Comparison of ENCODE assay signal across 20 cellular contexts in genomic region chr20:48209102-48209501, GRCh38.
"Had no signal": no experiment of that assay in that cellular context is flagged by ENCODE, and none has a peak within 500 bp of the region (broad histone marks: within the 10 kb centered on the region; RNA-seq: fewer than 3 reads in every experiment).

No MANE protein-coding gene starts in this region.

- H3K4me1 Mint-ChIP-seq: stimulated activated effector memory CD8-positive, alpha-beta T cell treated with anti-CD3 and anti-CD28 coated beads, Interleukin-12 subunit alpha, Interleukin-12 subunit beta, amount 100 ng/mL, for 72 hours had no signal

- H3K36me3 ChIP-seq: adrenal gland, esophagus squamous epithelium, neural progenitor cell, ovary, stomach had no signal

- DNase-seq: activated CD4-positive, alpha-beta T cell treated with anti-CD3 and anti-CD28 coated beads, Interleukin-2, amount 50 U/mL, for 4 hours; activated gamma-delta T cell; adrenal gland; effector memory CD4-positive, alpha-beta T cell; esophagus squamous epithelium; hypothalamus; islet precursor cell; mammary epithelial cell; ovary; psoas muscle; stimulated activated CD4-positive, alpha-beta T cell treated with anti-CD3 and anti-CD28 coated beads, Interleukin-4, amount 100 ng/mL, for 24 hours; stomach; T-helper 2 cell had no signal

- H3K27ac Mint-ChIP-seq: activated naive CD4-positive, alpha-beta T cell treated with anti-CD3 and anti-CD28 coated beads, Interleukin-2, amount 50 U/mL, for 72 hours; dendritic cell treated with granulocyte-macrophage colony-stimulating factor and Interleukin-4, amounts not matched to agents 40 ng/mL and 50 ng/mL, for 4 days; neural progenitor cell; stimulated activated effector memory CD8-positive, alpha-beta T cell treated with anti-CD3 and anti-CD28 coated beads, Interleukin-12 subunit alpha, Interleukin-12 subunit beta, amount 100 ng/mL, for 72 hours; type B pancreatic cell had no signal

- H3K4me3 Mint-ChIP-seq: dendritic cell treated with granulocyte-macrophage colony-stimulating factor and Interleukin-4, amounts not matched to agents 40 ng/mL and 50 ng/mL, for 4 days; neural progenitor cell; stimulated activated effector memory CD8-positive, alpha-beta T cell treated with anti-CD3 and anti-CD28 coated beads, Interleukin-12 subunit alpha, Interleukin-12 subunit beta, amount 100 ng/mL, for 72 hours; type B pancreatic cell had no signal

- H3K9ac ChIP-seq: neural progenitor cell had no signal

- H3K4me2 ChIP-seq: neural progenitor cell had no signal

- H3K36me3 Mint-ChIP-seq: activated naive CD4-positive, alpha-beta T cell treated with anti-CD3 and anti-CD28 coated beads, Interleukin-2, amount 50 U/mL, for 72 hours; neural progenitor cell; stimulated activated effector memory CD8-positive, alpha-beta T cell treated with anti-CD3 and anti-CD28 coated beads, Interleukin-12 subunit alpha, Interleukin-12 subunit beta, amount 100 ng/mL, for 72 hours; type B pancreatic cell had no signal

- H3K27ac ChIP-seq: adrenal gland, esophagus squamous epithelium, neural progenitor cell, ovary, psoas muscle, stomach had no signal

- H3K4me1 ChIP-seq: adrenal gland, psoas muscle, stomach had no signal

- H3K27me3 Mint-ChIP-seq: dendritic cell treated with granulocyte-macrophage colony-stimulating factor and Interleukin-4, amounts not matched to agents 40 ng/mL and 50 ng/mL, for 4 days had no signal

- H3K9me3 ChIP-seq: adrenal gland, esophagus squamous epithelium, ovary, psoas muscle, stomach had no signal

- H3K27me3 ChIP-seq: adrenal gland, esophagus squamous epithelium, neural progenitor cell, ovary had no signal

- ATAC-seq: activated naive CD4-positive, alpha-beta T cell treated with anti-CD3 and anti-CD28 coated beads, Interleukin-2, amount 50 U/mL, for 72 hours; left lobe of liver; psoas muscle; sciatic nerve; stimulated activated effector memory CD8-positive, alpha-beta T cell treated with anti-CD3 and anti-CD28 coated beads, Interleukin-12 subunit alpha, Interleukin-12 subunit beta, amount 100 ng/mL, for 72 hours had no signal

- H2AFZ ChIP-seq: neural progenitor cell had no signal

- H3K9me3 Mint-ChIP-seq: activated naive CD4-positive, alpha-beta T cell treated with anti-CD3 and anti-CD28 coated beads, Interleukin-2, amount 50 U/mL, for 72 hours; dendritic cell treated with granulocyte-macrophage colony-stimulating factor and Interleukin-4, amounts not matched to agents 40 ng/mL and 50 ng/mL, for 4 days; stimulated activated effector memory CD8-positive, alpha-beta T cell treated with anti-CD3 and anti-CD28 coated beads, Interleukin-12 subunit alpha, Interleukin-12 subunit beta, amount 100 ng/mL, for 72 hours; type B pancreatic cell had no signal

- H3K4me3 ChIP-seq: adrenal gland, esophagus squamous epithelium, neural progenitor cell, ovary, psoas muscle, stomach had no signal
